ENCODE assay signal across 2 cellular contexts in the genomic region with DNA sequence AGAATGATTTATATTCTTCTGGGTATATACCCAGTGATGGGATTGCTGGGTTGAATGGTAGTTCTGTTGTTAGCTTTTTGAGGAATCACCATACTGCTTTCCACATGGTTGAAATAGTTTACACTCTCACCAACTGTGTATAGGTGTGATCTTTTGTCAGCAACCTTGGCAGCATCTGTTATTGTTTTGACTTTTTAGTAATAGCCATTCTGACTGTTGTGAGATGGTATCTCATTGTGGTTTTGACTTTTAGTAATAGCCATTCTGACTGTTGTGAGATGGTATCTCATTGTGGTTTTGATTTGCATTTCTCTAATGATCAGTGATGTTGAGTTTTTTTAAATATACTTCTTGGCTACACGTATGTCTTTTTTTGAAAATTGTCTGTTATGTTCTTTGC. TPM values are rescaled to one million over a fixed set of nuclear protein-coding genes. Genes with fewer than 3 reads are reported as not detected.
"Had no signal": no experiment of that assay in that cellular context is flagged by ENCODE, and none has a peak within 500 bp of the region (broad histone marks: within the 10 kb centered on the region; RNA-seq: fewer than 3 reads in every experiment).

No MANE protein-coding gene starts in this region.

RNA-seq across cellular contexts. Expression of a gene that starts 43.4 kb away (rescaled TPM):
- total RNA-seq: PC-3, PC-9 had no signal
